In the genomic region with DNA sequence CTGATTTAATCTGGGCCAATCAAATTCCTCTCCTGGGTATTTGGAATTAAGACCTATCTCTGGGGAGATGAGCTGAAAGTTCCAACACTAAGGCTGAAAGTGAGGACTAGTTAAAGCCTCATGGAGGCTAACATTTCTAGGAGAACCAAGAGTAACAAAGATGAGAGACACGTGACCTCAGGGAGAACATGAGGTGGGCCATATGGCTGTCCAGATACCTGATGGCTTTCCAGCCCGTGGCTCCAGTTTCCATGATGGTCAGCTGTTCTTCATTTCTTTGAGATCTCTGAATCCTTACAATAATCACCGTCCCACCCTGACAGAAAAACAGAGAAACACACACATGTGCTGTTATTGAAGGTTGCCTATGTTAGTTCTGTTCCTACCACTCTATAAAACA, we compare ENCODE assay signal across 14 cellular contexts.
DNase-seq lines count a peak whose midpoint lies in the region; ATAC-seq and TF ChIP-seq lines count a peak whose summit lies in the region.
"Had no signal": no experiment of that assay in that cellular context is flagged by ENCODE, and none has a peak within 500 bp of the region (broad histone marks: within the 10 kb centered on the region; RNA-seq: fewer than 3 reads in every experiment).

No MANE protein-coding gene starts in this region.

- H3K9me3 Mint-ChIP-seq in nephron progenitor cell = no peaks in the 10 kb centered on the region
- no peaks in the 10 kb centered on the region for H3K9me3 Mint-ChIP-seq in HFFc6
- H3K9me3 Mint-ChIP-seq: CD4-positive, alpha-beta T cell; CD8-positive, alpha-beta T cell had no signal

- H3K4me3 Mint-ChIP-seq in nephron progenitor cell (no peak overlapping the region), HFFc6 (no peak overlapping the region)
- H3K4me3 Mint-ChIP-seq: B cell; CD4-positive, alpha-beta T cell; CD8-positive, alpha-beta T cell had no signal

- DNase-seq in DMS 273 (lab: John Stamatoyannopoulos, UW; ENCODE audit: unreplicated experiment) = peak; percentile 34
- no peak for DNase-seq in DMS 273 treated with DMSO at 0.1 percent for 48 hours (lab: John Stamatoyannopoulos, UW)
- no peak for DNase-seq in nephron progenitor cell
- DNase-seq in HFFc6 = no peak
- DNase-seq: AML-193; Caco-2; Calu3; CD4-positive, alpha-beta T cell; CD8-positive, alpha-beta T cell; DMS79 treated with DMSO at 0.1 percent for 48 hours; GF-D8 had no signal

- no peak for ATAC-seq in HG02759 (IDR thresholded peaks at IDR 0.05; ENCODE audit: unreplicated experiment)
- ATAC-seq: A549; CD8-positive, alpha-beta T cell had no signal

- TF ChIP-seq CTCF in nephron progenitor cell (IDR thresholded peaks at IDR 0.05) (no peak), HFFc6 (IDR thresholded peaks at IDR 0.05) (no peak)

- H3K4me1 Mint-ChIP-seq in nephron progenitor cell (no peaks in the 10 kb centered on the region), HFFc6 (ENCODE audit: low read depth) (peaks cover 14% of the 10 kb centered on the region)
- H3K4me1 Mint-ChIP-seq: B cell had no signal

- peak overlapping the region; percentile 2 for H3K27ac Mint-ChIP-seq in nephron progenitor cell
- H3K27ac Mint-ChIP-seq in HFFc6 = no peak overlapping the region
- H3K27ac Mint-ChIP-seq: B cell; CD4-positive, alpha-beta T cell; CD8-positive, alpha-beta T cell had no signal

- H3K27me3 Mint-ChIP-seq in nephron progenitor cell (ENCODE audit: low read depth, poor library complexity) (no peaks in the 10 kb centered on the region), HFFc6 (ENCODE audit: insufficient read depth) (no peaks in the 10 kb centered on the region)
- H3K27me3 Mint-ChIP-seq: CD4-positive, alpha-beta T cell had no signal

- no peaks in the 10 kb centered on the region for H3K36me3 Mint-ChIP-seq in nephron progenitor cell (ENCODE audit: low read depth)
- peaks cover 9% of the 10 kb centered on the region; the same call in 1 of the 2 replicates for H3K36me3 Mint-ChIP-seq in HFFc6 (ENCODE audit: low read depth)
- H3K36me3 Mint-ChIP-seq: CD8-positive, alpha-beta T cell had no signal
